Comparison of ENCODE assay signal across 9 cellular contexts in genomic region chr18:34222396-34223163, GRCh38. TPM values are rescaled to one million over a fixed set of nuclear protein-coding genes. Genes with fewer than 3 reads are reported as not detected.
A peak's percentile ranks its signal among the peaks of the same experiment; 100 is the strongest.
DNase-seq lines count a peak whose midpoint lies in the region; ATAC-seq and TF ChIP-seq lines count a peak whose summit lies in the region.
"Had no signal": no experiment of that assay in that cellular context is flagged by ENCODE, and none has a peak within 500 bp of the region (broad histone marks: within the 10 kb centered on the region; RNA-seq: fewer than 3 reads in every experiment).

No MANE protein-coding gene starts in this region.

- peak overlapping the region; percentile 67 for H3K4me3 ChIP-seq in A673 (ENCODE audit: low read depth, low read length, poor library complexity, severe bottlenecking)
- peak overlapping the region; percentile 80 for H3K4me3 ChIP-seq in GM23338
- peak overlapping the region; percentile 10 to 59 for H3K4me3 ChIP-seq in aorta (ENCODE audit: low read length in 2 of 2)

- H3K36me3 Mint-ChIP-seq in GM23338 (ENCODE audit: low read depth), result no peaks in the 10 kb centered on the region

- H3K27ac ChIP-seq in A673 (ENCODE audit: low read depth, low read length, poor library complexity, severe bottlenecking), result peak overlapping the region; percentile 76
- no peak overlapping the region for H3K27ac ChIP-seq in GM23338 (ENCODE audit: low read depth)
- H3K27ac ChIP-seq in aorta (ENCODE audit: low read depth in 1 of 2, low read length in 2 of 2), result no peak overlapping the region

- H3K4me1 Mint-ChIP-seq in GM23338, result peaks cover 14% of the 10 kb centered on the region; the same call in 2 of the 3 replicates

- WGBS in aorta, 2 donors, result 1% methylated on average over 63 to 66 of the region's 66 CpGs

- DNase-seq in A673 (ENCODE audit: low spot score) (peak; percentile 63), GM23338 (ENCODE audit: low spot score) (peak; percentile 79), NCI-H510A treated with DMSO at 0.1 percent for 48 hours (lab: John Stamatoyannopoulos, UW) (peak; percentile 95), ecto neural progenitor cell (ENCODE audit: low spot score) (peak; percentile 70), mesenteric fat pad (ENCODE audit: low spot score) (peak; percentile 88), aorta (peak; percentile 41 to 77), UCSD-AML1 (lab: John Stamatoyannopoulos, UW; ENCODE audit: unreplicated experiment) (no peak)
- no peak for DNase-seq in activated CD4-positive, alpha-beta T cell treated with anti-CD3 and anti-CD28 coated beads, Interleukin-2, amount 50 U/mL, for 4 hours
- DNase-seq: activated B cell treated with CpG ODN at 0.5 μM for 24 hours had no signal

- H3K9me2 ChIP-seq in GM23338 (ENCODE audit: insufficient read depth), result no peaks in the 10 kb centered on the region

- no peaks in the 10 kb centered on the region for H3K79me2 ChIP-seq in GM23338 (replicated peaks; ENCODE audit: insufficient read depth)

- H3K4me1 ChIP-seq in A673 (ENCODE audit: insufficient read depth, low read length, poor library complexity, severe bottlenecking), result peaks cover 4% of the 10 kb centered on the region
- peaks cover 10% of the 10 kb centered on the region for H3K4me1 ChIP-seq in GM23338 (ENCODE audit: insufficient read depth)
- no peaks in the 10 kb centered on the region for H3K4me1 ChIP-seq in aorta (ENCODE audit: control insufficient read depth in 1 of 2, insufficient read depth in 2 of 2, low read length in 2 of 2)

- H3K4me2 ChIP-seq in GM23338, result peak overlapping the region; percentile 96

- ATAC-seq in GM23338 (peak; percentile 55), aorta (ENCODE audit: low FRiP score) (peak; percentile 58)

- no TSS peak for BruUV-seq in A673 (replicated peaks; lab: Mats Ljungman, UMichigan)

- H4K20me1 ChIP-seq in GM23338 (replicated peaks; ENCODE audit: insufficient read depth), result 0 out of 2 replicates have a peak, but pooled peaks cover 5% of the 10 kb centered on the region

- peaks cover 36% of the 10 kb centered on the region for H3K27me3 Mint-ChIP-seq in GM23338 (ENCODE audit: insufficient read depth, low read depth, poor library complexity)

- no peaks in the 10 kb centered on the region for H3K36me3 ChIP-seq in A673 (ENCODE audit: insufficient read depth, low read length, poor library complexity, severe bottlenecking)
- H3K36me3 ChIP-seq in GM23338 (ENCODE audit: insufficient read depth), result no peaks in the 10 kb centered on the region
- no peaks in the 10 kb centered on the region for H3K36me3 ChIP-seq in aorta (ENCODE audit: control insufficient read depth in 1 of 2, insufficient read depth in 2 of 2, low read length in 1 of 2)

- H3K4me3 Mint-ChIP-seq in GM23338, result peak overlapping the region; percentile 81
- H3K4me3 Mint-ChIP-seq: activated B cell treated with CpG ODN at 0.5 μM for 24 hours had no signal

- peaks cover 13% of the 10 kb centered on the region for H3K27me3 ChIP-seq in A673 (replicated peaks; ENCODE audit: insufficient read depth, low read depth, low read length, poor library complexity)
- peaks cover 53% of the 10 kb centered on the region for H3K27me3 ChIP-seq in GM23338 (ENCODE audit: insufficient read depth)
- H3K27me3 ChIP-seq in aorta (ENCODE audit: control insufficient read depth in 1 of 2, insufficient read depth in 2 of 2, low read length in 1 of 2), result no peaks in the 10 kb centered on the region

- H3K9me3 ChIP-seq in A673 (ENCODE audit: low read depth, low read length, poor library complexity, severe bottlenecking), result no peaks in the 10 kb centered on the region
- no peaks in the 10 kb centered on the region for H3K9me3 ChIP-seq in aorta (ENCODE audit: control insufficient read depth, low read length)

- CTCF ChIA-PET in A673 (lab: Charles Lee), result interaction anchor here (0.6 kb wide), 1 partner anchor 98 kb away, joined by 5 read pairs; no protein-coding TSS in a partner anchor

- H3K9me3 Mint-ChIP-seq in GM23338, result no peaks in the 10 kb centered on the region
- H3K9me3 Mint-ChIP-seq: activated B cell treated with CpG ODN at 0.5 μM for 24 hours had no signal

- peak overlapping the region; percentile 97 for H2AFZ ChIP-seq in GM23338

- TF ChIP-seq CTCF in A673 (conservative IDR thresholded peaks at IDR 0.05; ENCODE audit: low read depth, low read length), result no peak
- TF ChIP-seq CTCF in GM23338 (conservative IDR thresholded peaks at IDR 0.05; ENCODE audit: low read depth in 2 of 2), result no peak

- intact Hi-C loops in A673 (cut with micrococcal nuclease; ENCODE audit: unreplicated experiment) (loop anchor here (2.0 to 10.0 kb wide), 3 partner anchors 100 to 388 kb away; no protein-coding TSS in a partner anchor), aorta (cut with DNase I) (loop anchor here in 1 of 2 donors (10.0 kb wide), 2 partner anchors 562 to 1868 kb away; no protein-coding TSS in a partner anchor)

- H3K27ac Mint-ChIP-seq in GM23338, result no peak overlapping the region
- H3K27ac Mint-ChIP-seq: activated B cell treated with CpG ODN at 0.5 μM for 24 hours had no signal

- POLR2A ChIA-PET in A673 (lab: Charles Lee; ENCODE audit: low non-redundant PET), result no interaction called here

- peaks cover 4% of the 10 kb centered on the region; the same call in 1 of the 2 replicates for H3F3A ChIP-seq in GM23338 (replicated peaks; ENCODE audit: low read depth)

TF ChIP-seq in GM23338, 12 proteins besides CTCF, POLR2A, EP300 and RAD21 (continues in another document):
- TF ChIP-seq ZNF462 (CRISPR knock-in tag; IDR thresholded peaks at IDR 0.05) (no peak), POLR2AphosphoS5 (IDR thresholded peaks at IDR 0.05; ENCODE audit: low read depth) (no peak)

RNA-seq across cellular contexts. Expression of gene NOL4, which starts 2.1 kb away (rescaled TPM):
- total RNA-seq in A673 (2021), result 34.4 and 36.7 TPM in 2 replicates
- total RNA-seq in GM23338 (2014; rRNA removed; shearing (Covaris generic)), result 0.52 and 4.4 TPM in 2 replicates
- 0.33 and 0.63 TPM in 2 replicates for polyA plus RNA-seq in GM23338 (2016; fragmentation: Nextera tagmentation; extraction: Ambion mirVana)
- not detected for total RNA-seq in mesenteric fat pad
- under 1 TPM in 1 of 2 donors, not detected in 1; 0.62 TPM for total RNA-seq in aorta
- polyA plus RNA-seq in aorta, result under 1 TPM in 1 of 2 donors, not detected in 1; 0.03 TPM
- total RNA-seq: activated B cell treated with CpG ODN at 0.5 μM for 24 hours had no signal

Comparison
In these comparisons a context has a peak if more than half of its experiments do, and no peak if none do; other contexts are left out.
1. DNase-seq: peak in A673 (single experiment), GM23338 (single experiment), NCI-H510A treated with DMSO at 0.1 percent for 48 hours (single experiment), ecto neural progenitor cell (single experiment), mesenteric fat pad (single experiment) and aorta (2 of 2); none in activated CD4-positive, alpha-beta T cell treated with anti-CD3 and anti-CD28 coated beads, Interleukin-2, amount 50 U/mL, for 4 hours (0 of 2) and UCSD-AML1 (single experiment).
2. Peak in every context shown above with its lines, with median percentiles within 50 percentile points of each other: H3K4me3 ChIP-seq.